In genomic region chr1:7827134-7827955, GRCh38 we compare ENCODE assay signal across 9 cellular contexts. TPM values are rescaled to one million over a fixed set of nuclear protein-coding genes. Genes with fewer than 3 reads are reported as not detected.
DNase-seq lines count a peak whose midpoint lies in the region; ATAC-seq and TF ChIP-seq lines count a peak whose summit lies in the region.
"Had no signal": no experiment of that assay in that cellular context is flagged by ENCODE, and none has a peak within 500 bp of the region (broad histone marks: within the 10 kb centered on the region; RNA-seq: fewer than 3 reads in every experiment).

No MANE protein-coding gene starts in this region.

- DNase-seq in H7 (peak; percentile 22), erythroblast (lab: John Stamatoyannopoulos, UW) (peak; percentile 18 to 23), NCI-H1092 (lab: John Stamatoyannopoulos, UW) (no peak), GM23248 (no peak), NOMO-1 treated with dmso at 0.1 percent for 144 hours (lab: John Stamatoyannopoulos, UW; ENCODE audit: unreplicated experiment) (no peak)
- DNase-seq in activated CD4-positive, alpha-beta memory T cell treated with anti-CD3 and anti-CD28 coated beads, Interleukin-2, amount 10 ng/mL, durations not matched to agents 7 days and 5 days = peak; percentile 36
- DNase-seq in stimulated activated CD4-positive, alpha-beta T cell treated with anti-CD3 and anti-CD28 coated beads, TNF-alpha, amount 100 ng/mL, for 24 hours (ENCODE audit: low read depth in 3 of 3) = peak in 2 of 3 experiments; percentile 15 to 36

- H3K36me3 Mint-ChIP-seq in activated CD4-positive, alpha-beta memory T cell treated with anti-CD3 and anti-CD28 coated beads, Interleukin-2, amount 10 ng/mL, durations not matched to agents 7 days and 5 days (ENCODE audit: low read depth) = peaks cover 3% of the 10 kb centered on the region

- no peak overlapping the region for H3K27ac ChIP-seq in GM23248
- H3K27ac ChIP-seq: KMS-11 had no signal

- H3K4me1 ChIP-seq in GM23248 (ENCODE audit: insufficient read depth) = no peaks in the 10 kb centered on the region

- H3K36me3 ChIP-seq in H7 (replicated peaks; ENCODE audit: control insufficient read depth, insufficient read depth, low read length) (no peaks in the 10 kb centered on the region; the same call in 1 of the 2 replicates), GM23248 (ENCODE audit: low read depth) (no peaks in the 10 kb centered on the region; the same call in 1 of the 2 replicates)

- no peaks in the 10 kb centered on the region for H3K27me3 Mint-ChIP-seq in activated CD4-positive, alpha-beta memory T cell treated with anti-CD3 and anti-CD28 coated beads, Interleukin-2, amount 10 ng/mL, durations not matched to agents 7 days and 5 days

- POLR2A ChIA-PET in activated CD4-positive, alpha-beta memory T cell treated with anti-CD3 and anti-CD28 coated beads, Interleukin-2, amount 10 ng/mL, durations not matched to agents 7 days and 5 days (lab: Charles Lee) = interaction anchor here (0.6 kb wide), 1 partner anchor 153 kb away, joined by 4 read pairs; no protein-coding TSS in a partner anchor

- H3K9me2 ChIP-seq in GM23248 (ENCODE audit: insufficient read depth) = no peaks in the 10 kb centered on the region

- no peaks in the 10 kb centered on the region for H3K79me2 ChIP-seq in GM23248 (ENCODE audit: insufficient read depth)

- H3K27ac Mint-ChIP-seq in activated CD4-positive, alpha-beta memory T cell treated with anti-CD3 and anti-CD28 coated beads, Interleukin-2, amount 10 ng/mL, durations not matched to agents 7 days and 5 days = peak overlapping the region; percentile 82

- CTCF ChIA-PET in activated CD4-positive, alpha-beta memory T cell treated with anti-CD3 and anti-CD28 coated beads, Interleukin-2, amount 10 ng/mL, durations not matched to agents 7 days and 5 days (lab: Charles Lee) = no interaction called here

- no peaks in the 10 kb centered on the region for H3K9me3 ChIP-seq in GM23248 (ENCODE audit: low read depth)

- H3K4me2 ChIP-seq in GM23248 (ENCODE audit: unreplicated experiment) = no peak overlapping the region
- H3K4me2 ChIP-seq: KMS-11 had no signal

- TF ChIP-seq POLR2A in erythroblast (IDR thresholded peaks at IDR 0.05; ENCODE audit: low read length) = peak; percentile 42

- 91% methylated on average over 39 of the region's 39 CpGs for WGBS in GM23248 (ENCODE audit: low coverage in 1 of 2, low lambda C conversion rate in 2 of 2, missing lambda C conversion rate in 2 of 2), 2 experiments

- peak overlapping the region; percentile 83 for H3K4me3 Mint-ChIP-seq in activated CD4-positive, alpha-beta memory T cell treated with anti-CD3 and anti-CD28 coated beads, Interleukin-2, amount 10 ng/mL, durations not matched to agents 7 days and 5 days

- ATAC-seq in GM19467 (IDR thresholded peaks at IDR 0.05; ENCODE audit: unreplicated experiment) = no peak

- peaks cover 14% of the 10 kb centered on the region for H3K4me1 Mint-ChIP-seq in activated CD4-positive, alpha-beta memory T cell treated with anti-CD3 and anti-CD28 coated beads, Interleukin-2, amount 10 ng/mL, durations not matched to agents 7 days and 5 days

- no peaks in the 10 kb centered on the region for H4K20me1 ChIP-seq in GM23248 (ENCODE audit: insufficient read depth)

- H3K27me3 ChIP-seq in H7 (ENCODE audit: control insufficient read depth, insufficient read depth, low read length) = no peaks in the 10 kb centered on the region
- no peaks in the 10 kb centered on the region for H3K27me3 ChIP-seq in GM23248 (replicated peaks; ENCODE audit: insufficient read depth)

- H3F3A ChIP-seq in GM23248 (ENCODE audit: insufficient read depth) = no peaks in the 10 kb centered on the region

- H3K4me3 ChIP-seq in H7 (ENCODE audit: insufficient read depth, low read depth, low read length) = peak overlapping the region; percentile 16; the same call in 1 of the 2 replicates
- H3K4me3 ChIP-seq in GM23248 = no peak overlapping the region

- no peak overlapping the region for H3K9ac ChIP-seq in GM23248
- H3K9ac ChIP-seq: KMS-11 had no signal

- H2AFZ ChIP-seq in GM23248 = no peak overlapping the region

- H3K9me3 Mint-ChIP-seq in activated CD4-positive, alpha-beta memory T cell treated with anti-CD3 and anti-CD28 coated beads, Interleukin-2, amount 10 ng/mL, durations not matched to agents 7 days and 5 days = no peaks in the 10 kb centered on the region

- in situ Hi-C loops in GM23248 (cut with MboI) = no loop called here

RNA-seq across cellular contexts. Expression of gene UTS2, which starts 25.5 kb away (rescaled TPM):
- total RNA-seq in H7 (2014; rRNA removed; shearing (Covaris generic)) = 0.35 and 1.3 TPM in 2 replicates
- 1 to 10 TPM; 1.1 to 1.2 TPM for total RNA-seq in activated CD4-positive, alpha-beta memory T cell treated with anti-CD3 and anti-CD28 coated beads, Interleukin-2, amount 10 ng/mL, durations not matched to agents 7 days and 5 days
- not detected in 2 replicates for total RNA-seq in GM23248 (2014; rRNA removed; shearing (Covaris generic))
- polyA plus RNA-seq in GM23248 (2016; fragmentation: Nextera tagmentation; extraction: Ambion mirVana) = not detected in 2 replicates

RNA-seq across cellular contexts. Expression of gene PER3, which starts 43.3 kb away (rescaled TPM):
- total RNA-seq in H7 (2014; rRNA removed; shearing (Covaris generic)) = 1.2 and 2.8 TPM in 2 replicates
- total RNA-seq in activated CD4-positive, alpha-beta memory T cell treated with anti-CD3 and anti-CD28 coated beads, Interleukin-2, amount 10 ng/mL, durations not matched to agents 7 days and 5 days = 1 to 10 TPM; 2.2 to 2.4 TPM
- total RNA-seq in GM23248 (2014; rRNA removed; shearing (Covaris generic)) = 1.1 and 2.8 TPM in 2 replicates
- 1.4 and 2.4 TPM in 2 replicates for polyA plus RNA-seq in GM23248 (2016; fragmentation: Nextera tagmentation; extraction: Ambion mirVana)

RNA-seq across cellular contexts. Expression of gene VAMP3, which starts 56.2 kb away (rescaled TPM):
- 69.0 and 78.4 TPM in 2 replicates for total RNA-seq in H7 (2014; rRNA removed; shearing (Covaris generic))
- 10 to 100 TPM; 35.0 to 36.5 TPM for total RNA-seq in activated CD4-positive, alpha-beta memory T cell treated with anti-CD3 and anti-CD28 coated beads, Interleukin-2, amount 10 ng/mL, durations not matched to agents 7 days and 5 days
- total RNA-seq in GM23248 (2014; rRNA removed; shearing (Covaris generic)) = 195 and 835 TPM in 2 replicates
- 166 and 173 TPM in 2 replicates for polyA plus RNA-seq in GM23248 (2016; fragmentation: Nextera tagmentation; extraction: Ambion mirVana)

Comparison
In these comparisons a context has a peak if more than half of its experiments do, and no peak if none do; other contexts are left out.
1. DNase-seq: peak in H7 (single experiment), activated CD4-positive, alpha-beta memory T cell treated with anti-CD3 and anti-CD28 coated beads, Interleukin-2, amount 10 ng/mL, durations not matched to agents 7 days and 5 days (single experiment), erythroblast (2 of 2) and stimulated activated CD4-positive, alpha-beta T cell treated with anti-CD3 and anti-CD28 coated beads, TNF-alpha, amount 100 ng/mL, for 24 hours (2 of 3); none in NCI-H1092 (single experiment), GM23248 (single experiment) and NOMO-1 treated with dmso at 0.1 percent for 144 hours (single experiment).